ENCODE assay signal across 8 cellular contexts in genomic region chr17:55295411-55296170, GRCh38. TPM values are rescaled to one million over a fixed set of nuclear protein-coding genes. Genes with fewer than 3 reads are reported as not detected.
DNase-seq lines count a peak whose midpoint lies in the region; ATAC-seq and TF ChIP-seq lines count a peak whose summit lies in the region.

No MANE protein-coding gene starts in this region.

- no peaks in the 10 kb centered on the region for H3K36me3 ChIP-seq in ovary

- peak; percentile 86 for TF ChIP-seq CTCF in foreskin fibroblast (IDR thresholded peaks at IDR 0.05; ENCODE audit: low read depth, low read length)
- TF ChIP-seq CTCF in ovary (IDR thresholded peaks at IDR 0.05), result peak; percentile 68 to 82 (median 72)

- TF ChIP-seq POLR2A in ovary (IDR thresholded peaks at IDR 0.05), result no peak

- no peak for TF ChIP-seq EP300 in ovary (IDR thresholded peaks at IDR 0.05)

- in situ Hi-C loops in Caki2 (cut with HindIII; ENCODE audit: low pct_unique_long_range_greater_than_20kb, low sequenced_read_pairs), result no loop called here

- 44 to 46% (median 46%) methylated on average over 10 of the region's 10 CpGs for WGBS in ovary, 3 donors

- H3K9me3 ChIP-seq in ovary, result no peaks in the 10 kb centered on the region

- H3K4me1 ChIP-seq in ovary (ENCODE audit: insufficient read depth), result peaks cover 2% of the 10 kb centered on the region

- H3K27me3 ChIP-seq in ovary, result no peaks in the 10 kb centered on the region

- peak; percentile 70 for ATAC-seq in GM21423 (IDR thresholded peaks at IDR 0.05; ENCODE audit: unreplicated experiment)

- no peak overlapping the region for H3K4me3 ChIP-seq in foreskin fibroblast (ENCODE audit: low read depth in 1 of 2, low read length in 2 of 2)
- H3K4me3 ChIP-seq in ovary, result no peak overlapping the region

- no peak overlapping the region for H3K27ac ChIP-seq in ovary

- DNase-seq in Caki2 (ENCODE audit: low read depth) (peak; percentile 40), HT1080 (ENCODE audit: low read depth) (peak; percentile 51), RPMI7951 (ENCODE audit: low read depth) (peak; percentile 28), foreskin fibroblast (peak in 1 of 2 donors; percentile 75), ovary (peak in 4 of 5 donors; percentile 53 to 73 (median 65)), NCI-H524 treated with DMSO at 0.1 percent for 48 hours (lab: John Stamatoyannopoulos, UW) (no peak)
- DNase-seq in activated T-helper 1 cell treated with anti-CD3 and anti-CD28 coated beads, Interleukin-2, amount 50 U/mL, for 16 hours (ENCODE audit: low read depth in 1 of 2, low spot score in 1 of 2), result peak; percentile 11 to 21

- intact Hi-C loops in ovary (cut with DNase I), result no loop called here

RNA-seq across cellular contexts. Expression of gene HLF, which starts 30.8 kb away (rescaled TPM):
- total RNA-seq in Caki2 (2014; rRNA removed; shearing (Covaris generic); ENCODE audit: low replicate concordance), result 4.1 and 6.0 TPM in 2 replicates
- total RNA-seq in HT1080 (2014; rRNA removed; shearing (Covaris generic)), result 0.02 TPM in 1 of 2 replicates, not detected in the other
- polyA plus RNA-seq in HT1080 (2015; cell fraction: cytosol; rRNA removed), result 0.02 and 0.11 TPM in 2 replicates
- 0.07 and 0.11 TPM in 2 replicates for polyA plus RNA-seq in HT1080 (2015; cell fraction: nucleus; rRNA removed)
- total RNA-seq in RPMI7951 (2014; rRNA removed; shearing (Covaris generic)), result 0.24 and 0.39 TPM in 2 replicates
- total RNA-seq in ovary, result 100 to 1,000 TPM in 1 of 7 donors, 10 to 100 TPM in 6; 38.9 to 106 (median 54.3) TPM
- 10 to 100 TPM; 28.0 to 37.9 TPM for polyA plus RNA-seq in ovary
